In the genomic region with DNA sequence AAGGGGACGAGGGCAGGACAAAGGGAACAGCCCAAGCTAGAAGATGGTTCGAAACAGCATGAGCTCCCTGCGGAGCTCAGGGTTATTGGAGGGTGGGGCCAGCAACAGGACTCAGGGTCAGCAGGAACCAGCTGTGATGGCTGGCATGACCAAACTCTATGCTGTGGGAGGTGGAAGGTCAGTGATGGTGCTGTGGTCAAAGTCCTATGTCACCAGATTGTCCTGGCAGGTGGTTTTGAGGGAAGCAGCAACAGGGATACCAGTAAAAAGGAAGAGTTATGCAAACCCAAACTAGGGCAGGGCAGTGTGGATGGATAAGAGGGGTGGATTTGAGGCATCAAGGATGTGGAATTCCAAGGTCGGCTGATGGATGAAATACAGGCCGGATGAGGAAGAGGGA, we compare ENCODE assay signal across 34 cellular contexts. TPM values are rescaled to one million over a fixed set of nuclear protein-coding genes. Genes with fewer than 3 reads are reported as not detected.
"Had no signal": no experiment of that assay in that cellular context is flagged by ENCODE, and none has a peak within 500 bp of the region (broad histone marks: within the 10 kb centered on the region; RNA-seq: fewer than 3 reads in every experiment).

No MANE protein-coding gene starts in this region.

- DNase-seq: activated CD4-positive, alpha-beta memory T cell treated with anti-CD3 and anti-CD28 coated beads, Interleukin-2, amount 10 ng/mL, durations not matched to agents 7 days and 5 days; activated CD4-positive, alpha-beta T cell treated with anti-CD3 and anti-CD28 coated beads for 36 hours; activated CD4-positive, alpha-beta T cell treated with anti-CD3 and anti-CD28 coated beads, Interleukin-2, amount 10 ng/mL, durations not matched to agents 24 days and 14 days; activated CD4-positive, CD25-positive, alpha-beta regulatory T cell; activated CD4-positive, CD25-positive, alpha-beta regulatory T cell treated with anti-CD3 and anti-CD28 coated beads, Interleukin-2, amount 50 U/mL, for 72 hours; activated CD8-positive, alpha-beta memory T cell treated with anti-CD3 and anti-CD28 coated beads, Interleukin-2, amount 50 U/mL, for 48 hours; activated effector memory CD4-positive, alpha-beta T cell treated with anti-CD3 and anti-CD28 coated beads, Interleukin-2, amount 50 U/mL, for 16 hours; activated naive CD4-positive, alpha-beta T cell treated with anti-CD3 and anti-CD28 coated beads, Interleukin-2, amount 10 ng/mL, durations not matched to agents 7 days and 5 days; activated T-cell treated with anti-CD3 and anti-CD28 coated beads for 4 hours; activated T-cell treated with anti-CD3 and anti-CD28 coated beads, Interleukin-2, amount 50 U/mL, for 24 hours; amniotic stem cell; anterior cingulate cortex; brain microvascular endothelial cell; dorsolateral prefrontal cortex; effector memory CD4-positive, alpha-beta T cell; endodermal cell; erythroblast; foreskin keratinocyte; gastrocnemius medialis; glutamatergic neuron; T-helper 2 cell had no signal

- H3K9me3 Mint-ChIP-seq: activated CD4-positive, alpha-beta memory T cell treated with anti-CD3 and anti-CD28 coated beads, Interleukin-2, amount 10 ng/mL, durations not matched to agents 7 days and 5 days; activated naive CD4-positive, alpha-beta T cell treated with anti-CD3 and anti-CD28 coated beads, Interleukin-2, amount 10 ng/mL, durations not matched to agents 7 days and 5 days; activated T-cell treated with anti-CD3 and anti-CD28 coated beads, Interleukin-2, amount 50 U/mL, for 24 hours; activated T-helper 1 cell treated with anti-CD3 and anti-CD28 coated beads, Interleukin-12 subunit alpha, Interleukin-12 subunit beta, Interleukin-2, Interleukin-4 antibody, amounts not matched to agents 30 ng/mL and 10 ng/mL and 1 ng/mL, durations not matched to agents 14 hours and 24 hours and 36 hours; activated T-helper 2 cell treated with anti-CD3 and anti-CD28 coated beads, Interferon-gamma antibody, Interleukin-2, Interleukin-4, amounts not matched to agents 10 μg/mL and 5 μg/mL and 100 μg/mL, durations not matched to agents 14 hours and 24 hours and 36 hours; central memory CD8-positive, alpha-beta T cell had no signal

- H3K4me1 Mint-ChIP-seq: activated CD4-positive, alpha-beta memory T cell treated with anti-CD3 and anti-CD28 coated beads, Interleukin-2, amount 10 ng/mL, durations not matched to agents 7 days and 5 days; activated CD4-positive, alpha-beta T cell treated with anti-CD3 and anti-CD28 coated beads for 36 hours; activated CD4-positive, alpha-beta T cell treated with anti-CD3 and anti-CD28 coated beads, Interleukin-2, amount 10 ng/mL, durations not matched to agents 24 days and 14 days; activated naive CD4-positive, alpha-beta T cell treated with anti-CD3 and anti-CD28 coated beads, Interleukin-2, amount 10 ng/mL, durations not matched to agents 7 days and 5 days; central memory CD8-positive, alpha-beta T cell; endodermal cell had no signal

- FAIRE-seq: astrocyte, bronchial epithelial cell had no signal

- H3K4me3 Mint-ChIP-seq: activated CD4-positive, alpha-beta memory T cell treated with anti-CD3 and anti-CD28 coated beads, Interleukin-2, amount 10 ng/mL, durations not matched to agents 7 days and 5 days; activated CD4-positive, alpha-beta T cell treated with anti-CD3 and anti-CD28 coated beads for 36 hours; activated CD4-positive, alpha-beta T cell treated with anti-CD3 and anti-CD28 coated beads, Interleukin-2, amount 10 ng/mL, durations not matched to agents 24 days and 14 days; activated naive CD4-positive, alpha-beta T cell treated with anti-CD3 and anti-CD28 coated beads, Interleukin-2, amount 10 ng/mL, durations not matched to agents 7 days and 5 days; activated naive CD8-positive, alpha-beta T cell; activated T-cell treated with anti-CD3 and anti-CD28 coated beads, Interleukin-2, amount 50 U/mL, for 24 hours; activated T-helper 1 cell treated with anti-CD3 and anti-CD28 coated beads, Interleukin-12 subunit alpha, Interleukin-12 subunit beta, Interleukin-2, Interleukin-4 antibody, amounts not matched to agents 30 ng/mL and 10 ng/mL and 1 ng/mL, durations not matched to agents 14 hours and 24 hours and 36 hours; central memory CD8-positive, alpha-beta T cell; dendritic cell treated with granulocyte-macrophage colony-stimulating factor and Interleukin-4, amounts not matched to agents 40 ng/mL and 50 ng/mL, for 4 days; endodermal cell had no signal

- ATAC-seq: activated CD4-positive, alpha-beta T cell treated with anti-CD3 and anti-CD28 coated beads for 36 hours; foreskin keratinocyte; gastrocnemius medialis had no signal

- H3K9me3 ChIP-seq: esophagus muscularis mucosa, gastrocnemius medialis had no signal

- H3K4me3 ChIP-seq: coronary artery, dorsolateral prefrontal cortex, esophagus muscularis mucosa, gastrocnemius medialis had no signal

- H3K27me3 Mint-ChIP-seq: activated CD4-positive, alpha-beta T cell treated with anti-CD3 and anti-CD28 coated beads, Interleukin-2, amount 10 ng/mL, durations not matched to agents 24 days and 14 days had no signal

- H3K36me3 ChIP-seq: brain microvascular endothelial cell, esophagus muscularis mucosa, gastrocnemius medialis had no signal

- H3K36me3 Mint-ChIP-seq: activated naive CD4-positive, alpha-beta T cell treated with anti-CD3 and anti-CD28 coated beads, Interleukin-2, amount 10 ng/mL, durations not matched to agents 7 days and 5 days; activated naive CD8-positive, alpha-beta T cell had no signal

- H3K27me3 ChIP-seq: brain microvascular endothelial cell, esophagus muscularis mucosa, foreskin keratinocyte, gastrocnemius medialis had no signal

- H3K27ac ChIP-seq: brain microvascular endothelial cell, coronary artery, dorsolateral prefrontal cortex, esophagus muscularis mucosa, foreskin keratinocyte, gastrocnemius medialis had no signal

- H3K4me1 ChIP-seq: esophagus muscularis mucosa, foreskin keratinocyte, gastrocnemius medialis had no signal

RNA-seq across cellular contexts. Expression of gene CACNG4, which starts 32.4 kb away (rescaled TPM):
- total RNA-seq: activated CD4-positive, alpha-beta memory T cell treated with anti-CD3 and anti-CD28 coated beads, Interleukin-2, amount 10 ng/mL, durations not matched to agents 7 days and 5 days; activated CD4-positive, alpha-beta T cell treated with anti-CD3 and anti-CD28 coated beads for 36 hours; activated CD4-positive, alpha-beta T cell treated with anti-CD3 and anti-CD28 coated beads, Interleukin-2, amount 10 ng/mL, durations not matched to agents 24 days and 14 days; activated T-helper 1 cell treated with anti-CD3 and anti-CD28 coated beads, Interleukin-12 subunit alpha, Interleukin-12 subunit beta, Interleukin-2, Interleukin-4 antibody, amounts not matched to agents 30 ng/mL and 10 ng/mL and 1 ng/mL, durations not matched to agents 14 hours and 24 hours and 36 hours; activated T-helper 2 cell treated with anti-CD3 and anti-CD28 coated beads, Interferon-gamma antibody, Interleukin-2, Interleukin-4, amounts not matched to agents 10 μg/mL and 5 μg/mL and 100 μg/mL, durations not matched to agents 14 hours and 24 hours and 36 hours; bronchial epithelial cell; gastrocnemius medialis; T-helper 1 cell treated with Interleukin-12 subunit alpha and Interleukin-12 subunit beta and Interleukin-4 antibody, amounts not matched to agents 30 ng/mL and 1 ng/mL, for 36 hours had no signal

RNA-seq across cellular contexts. Expression of gene CACNG1, which starts 47.4 kb away (rescaled TPM):
- total RNA-seq: activated CD4-positive, alpha-beta memory T cell treated with anti-CD3 and anti-CD28 coated beads, Interleukin-2, amount 10 ng/mL, durations not matched to agents 7 days and 5 days; activated CD4-positive, alpha-beta T cell treated with anti-CD3 and anti-CD28 coated beads for 36 hours; activated CD4-positive, alpha-beta T cell treated with anti-CD3 and anti-CD28 coated beads, Interleukin-2, amount 10 ng/mL, durations not matched to agents 24 days and 14 days; activated T-helper 1 cell treated with anti-CD3 and anti-CD28 coated beads, Interleukin-12 subunit alpha, Interleukin-12 subunit beta, Interleukin-2, Interleukin-4 antibody, amounts not matched to agents 30 ng/mL and 10 ng/mL and 1 ng/mL, durations not matched to agents 14 hours and 24 hours and 36 hours; activated T-helper 2 cell treated with anti-CD3 and anti-CD28 coated beads, Interferon-gamma antibody, Interleukin-2, Interleukin-4, amounts not matched to agents 10 μg/mL and 5 μg/mL and 100 μg/mL, durations not matched to agents 14 hours and 24 hours and 36 hours; astrocyte; bronchial epithelial cell; cardiac septum; cerebellum; endodermal cell; esophagus muscularis mucosa; foreskin keratinocyte; T-helper 1 cell treated with Interleukin-12 subunit alpha and Interleukin-12 subunit beta and Interleukin-4 antibody, amounts not matched to agents 30 ng/mL and 1 ng/mL, for 36 hours had no signal
- polyA plus RNA-seq: adipose tissue, foreskin keratinocyte had no signal
